ENCODE assay signal across 23 cellular contexts in the genomic region with DNA sequence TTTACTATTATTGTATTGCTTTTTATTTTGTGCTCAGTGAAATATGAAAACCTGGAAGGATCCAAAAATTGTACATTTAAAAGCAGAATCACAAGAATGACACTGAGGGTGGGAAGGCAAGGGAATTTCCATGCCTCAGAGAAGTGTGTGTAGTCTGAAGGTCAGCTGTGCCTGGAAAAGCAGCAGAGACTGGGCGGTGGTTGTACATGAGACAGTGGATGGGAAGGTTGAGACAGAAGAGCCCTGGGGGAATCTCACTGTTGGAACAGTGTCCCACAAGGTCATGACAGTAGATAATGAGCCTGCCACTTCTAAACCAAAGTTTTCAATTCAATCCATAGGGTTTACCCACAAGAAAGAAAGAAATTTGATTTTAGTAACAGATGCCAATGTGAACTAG.
"Had no signal": no experiment of that assay in that cellular context is flagged by ENCODE, and none has a peak within 500 bp of the region (broad histone marks: within the 10 kb centered on the region; RNA-seq: fewer than 3 reads in every experiment).

No MANE protein-coding gene starts in this region.

- H3K4me3 ChIP-seq: coronary artery, dorsolateral prefrontal cortex, esophagus muscularis mucosa, gastrocnemius medialis, heart right ventricle, left lung, lower lobe of right lung had no signal

- H3K9me3 ChIP-seq: esophagus muscularis mucosa, gastrocnemius medialis, heart right ventricle, left lung, lower lobe of right lung had no signal

- DNase-seq: dermis blood vessel endothelial cell; dorsolateral prefrontal cortex; effector CD4-positive, alpha-beta T cell; effector memory CD4-positive, alpha-beta T cell; foreskin fibroblast; foreskin melanocyte; gastrocnemius medialis; glutamatergic neuron; head of caudate nucleus; heart right ventricle; hippocampal formation; left cardiac atrium; left lung; left ventricle myocardium superior; lower lobe of right lung; mesenchymal stem cell; naive thymus-derived CD4-positive, alpha-beta T cell; natural killer cell had no signal

- ATAC-seq: gastrocnemius medialis; heart right ventricle; left cardiac atrium; left lung; left ventricle myocardium superior; lower lobe of right lung; naive thymus-derived CD4-positive, alpha-beta T cell; natural killer cell had no signal

- H3K27ac ChIP-seq: coronary artery, dorsolateral prefrontal cortex, esophagus muscularis mucosa, gastrocnemius medialis, heart right ventricle, left lung, lower lobe of right lung had no signal

- H3K27me3 ChIP-seq: esophagus muscularis mucosa, gastrocnemius medialis, heart right ventricle, left lung had no signal

- H3K36me3 ChIP-seq: esophagus muscularis mucosa, gastrocnemius medialis, heart right ventricle, left lung, lower lobe of right lung had no signal

- FAIRE-seq: endothelial cell of umbilical vein, islet of Langerhans, keratinocyte had no signal

- H3K4me1 ChIP-seq: esophagus muscularis mucosa, gastrocnemius medialis, heart right ventricle, left lung, lower lobe of right lung had no signal
